ENCODE assay signal across 1 cellular context in genomic region chr4:67104145-67104544, GRCh38.
TF ChIP-seq lines count a peak whose summit lies in the region.

No MANE protein-coding gene starts in this region.

TF ChIP-seq in WTC11, 78 proteins besides CTCF, POLR2A, EP300 and RAD21 (continued from another document):
- no peak for TF ChIP-seq ZNF512 (CRISPR knock-in tag; IDR thresholded peaks at IDR 0.05; ENCODE audit: borderline replicate concordance)
- no peak for TF ChIP-seq ZSCAN18 (CRISPR knock-in tag; IDR thresholded peaks at IDR 0.05)
